Comparison of ENCODE assay signal across 10 cellular contexts in genomic region chr6:126377594-126378153, GRCh38.
"Had no signal": no experiment of that assay in that cellular context is flagged by ENCODE, and none has a peak within 500 bp of the region (broad histone marks: within the 10 kb centered on the region; RNA-seq: fewer than 3 reads in every experiment).

No MANE protein-coding gene starts in this region.

- H3K9me3 ChIP-seq: HAP-1 had no signal

- ATAC-seq: HCT116, K562 had no signal

- H2AFZ ChIP-seq: GM23248 had no signal

- H3K9ac ChIP-seq: GM23248 had no signal

- H3K27ac ChIP-seq: GM23248, HL-60 had no signal

- H3K4me3 ChIP-seq: GM23248, HAP-1, K562 had no signal

- H3K4me1 ChIP-seq: HAP-1 had no signal

- H3K36me3 ChIP-seq: HAP-1 had no signal

- DNase-seq: GM23248, GOT3, H7, HFFc6, IMR-90, KG1 had no signal

- FAIRE-seq: K562 had no signal
